14 cellular contexts compared by ENCODE assay signal in genomic region chr20:38192323-38192885, GRCh38. TPM values are rescaled to one million over a fixed set of nuclear protein-coding genes. Genes with fewer than 3 reads are reported as not detected.
DNase-seq lines count a peak whose midpoint lies in the region; ATAC-seq and TF ChIP-seq lines count a peak whose summit lies in the region.
"Had no signal": no experiment of that assay in that cellular context is flagged by ENCODE, and none has a peak within 500 bp of the region (broad histone marks: within the 10 kb centered on the region; RNA-seq: fewer than 3 reads in every experiment).

No MANE protein-coding gene starts in this region.

- H3K9me3 Mint-ChIP-seq in glutamatergic neuron (ENCODE audit: unreplicated experiment), result peaks cover 4% of the 10 kb centered on the region
- H3K9me3 Mint-ChIP-seq in CD4-positive, alpha-beta memory T cell, result no peaks in the 10 kb centered on the region

- TF ChIP-seq CTCF in coronary artery (IDR thresholded peaks at IDR 0.05) (no peak), neutrophil (IDR thresholded peaks at IDR 0.05) (no peak), glutamatergic neuron (IDR thresholded peaks at IDR 0.05; ENCODE audit: partially characterized antibody, unreplicated experiment) (no peak)

- H3K27me3 Mint-ChIP-seq in glutamatergic neuron (ENCODE audit: unreplicated experiment), result peaks cover 2% of the 10 kb centered on the region
- H3K27me3 Mint-ChIP-seq in CD4-positive, alpha-beta memory T cell, result peaks cover 8 to 22% of the 10 kb centered on the region in 2 donors

- no peaks in the 10 kb centered on the region for H3K27me3 ChIP-seq in neutrophil
- no peaks in the 10 kb centered on the region for H3K27me3 ChIP-seq in CD4-positive, alpha-beta memory T cell (ENCODE audit: insufficient read depth, low read length)
- H3K27me3 ChIP-seq: BLaER1 had no signal

- intact Hi-C loops in CD4-positive, alpha-beta memory T cell (cut with micrococcal nuclease), result no loop called here

- no peaks in the 10 kb centered on the region for H3K36me3 ChIP-seq in neutrophil
- H3K36me3 ChIP-seq in CD4-positive, alpha-beta memory T cell (ENCODE audit: insufficient read depth, low read length), result no peaks in the 10 kb centered on the region
- H3K36me3 ChIP-seq: BLaER1 had no signal

- ATAC-seq in GM19324 (IDR thresholded peaks at IDR 0.05; ENCODE audit: low FRiP score, unreplicated experiment), result no peak
- ATAC-seq: GM23338 had no signal

- peaks cover 7% of the 10 kb centered on the region for H3K4me1 Mint-ChIP-seq in glutamatergic neuron (ENCODE audit: low read depth, unreplicated experiment)
- H3K4me1 Mint-ChIP-seq in CD4-positive, alpha-beta memory T cell, result no peaks in the 10 kb centered on the region
- H3K4me1 Mint-ChIP-seq: CD4-positive, CD25-positive, alpha-beta regulatory T cell had no signal

- CTCF ChIA-PET in CD4-positive, alpha-beta memory T cell (lab: Charles Lee; ENCODE audit: partially characterized antibody), result no interaction called here

- H3K4me3 ChIP-seq in coronary artery (no peak overlapping the region), neutrophil (ENCODE audit: low read depth in 1 of 2, low read length in 1 of 2) (no peak overlapping the region)
- H3K4me3 ChIP-seq in CD4-positive, alpha-beta memory T cell (ENCODE audit: low read length in 2 of 2), result no peak overlapping the region
- H3K4me3 ChIP-seq: BLaER1, GM23338 had no signal

- peaks cover 50 to 54% of the 10 kb centered on the region in 2 experiments for H3K4me1 ChIP-seq in neutrophil (ENCODE audit: control insufficient read depth in 1 of 2, insufficient read depth in 1 of 2, low read depth in 1 of 2, low read length in 1 of 2)
- no peaks in the 10 kb centered on the region for H3K4me1 ChIP-seq in CD4-positive, alpha-beta memory T cell (ENCODE audit: insufficient read depth, low read length)

- H3K9me3 ChIP-seq in neutrophil, result no peaks in the 10 kb centered on the region
- no peaks in the 10 kb centered on the region for H3K9me3 ChIP-seq in CD4-positive, alpha-beta memory T cell (ENCODE audit: control insufficient read depth in 1 of 2, low read length in 2 of 2)
- H3K9me3 ChIP-seq: BLaER1 had no signal

- POLR2A ChIA-PET in CD4-positive, alpha-beta memory T cell (lab: Charles Lee; ENCODE audit: partially characterized antibody), result no interaction called here

- no peak overlapping the region for H3K4me3 Mint-ChIP-seq in glutamatergic neuron (ENCODE audit: unreplicated experiment)
- H3K4me3 Mint-ChIP-seq in CD4-positive, alpha-beta memory T cell, result no peak overlapping the region
- H3K4me3 Mint-ChIP-seq: CD4-positive, CD25-positive, alpha-beta regulatory T cell; GM23338 had no signal

- DNase-seq in activated effector memory CD4-positive, alpha-beta T cell treated with anti-CD3 and anti-CD28 coated beads, Interleukin-2, amount 50 U/mL, for 16 hours, result peak; percentile 47
- no peak for DNase-seq in activated effector memory CD4-positive, alpha-beta T cell treated with Interleukin-2 at 50 U/mL for 16 hours
- DNase-seq in coronary artery (ENCODE audit: low spot score), result peak; percentile 35
- DNase-seq in glutamatergic neuron, result no peak
- no peak for DNase-seq in CD4-positive, alpha-beta memory T cell
- DNase-seq: Calu3; CD4-positive, CD25-positive, alpha-beta regulatory T cell; DMS 273 treated with DMSO at 0.1 percent for 48 hours; H7 had no signal

- peak overlapping the region; percentile 50 to 85 for H3K27ac ChIP-seq in coronary artery
- peak overlapping the region; percentile 29 for H3K27ac ChIP-seq in neutrophil
- H3K27ac ChIP-seq in CD4-positive, alpha-beta memory T cell (ENCODE audit: low read depth, low read length), result no peak overlapping the region
- H3K27ac ChIP-seq: 22Rv1, BLaER1 had no signal

- H3K36me3 Mint-ChIP-seq in glutamatergic neuron (ENCODE audit: unreplicated experiment), result peaks cover 4% of the 10 kb centered on the region
- H3K36me3 Mint-ChIP-seq in CD4-positive, alpha-beta memory T cell, result no peaks in the 10 kb centered on the region
- H3K36me3 Mint-ChIP-seq: CD4-positive, CD25-positive, alpha-beta regulatory T cell had no signal

- no peak overlapping the region for H3K27ac Mint-ChIP-seq in glutamatergic neuron (ENCODE audit: unreplicated experiment)
- H3K27ac Mint-ChIP-seq in CD4-positive, alpha-beta memory T cell, result no peak overlapping the region
- H3K27ac Mint-ChIP-seq: CD4-positive, CD25-positive, alpha-beta regulatory T cell; GM23338 had no signal

RNA-seq across cellular contexts. Expression of gene TGM2, which starts 27.3 kb away (rescaled TPM):
- not detected for total RNA-seq in glutamatergic neuron (ENCODE audit: unreplicated experiment)
- under 1 TPM; 0.50 to 0.67 TPM for total RNA-seq in CD4-positive, alpha-beta memory T cell
- polyA plus RNA-seq in CD4-positive, alpha-beta memory T cell, result under 1 TPM; 0.09 to 0.11 TPM
- total RNA-seq: CD4-positive, CD25-positive, alpha-beta regulatory T cell had no signal

Comparison
In these comparisons a context has a peak if more than half of its experiments do, and no peak if none do; other contexts are left out.
1. DNase-seq: peak in activated effector memory CD4-positive, alpha-beta T cell treated with anti-CD3 and anti-CD28 coated beads, Interleukin-2, amount 50 U/mL, for 16 hours (single experiment) and coronary artery (single experiment); none in activated effector memory CD4-positive, alpha-beta T cell treated with Interleukin-2 at 50 U/mL for 16 hours (single experiment), glutamatergic neuron (single experiment) and CD4-positive, alpha-beta memory T cell (0 of 5).